ENCODE assay signal across 10 cellular contexts in genomic region chr9:70389642-70390266, GRCh38. TPM values are rescaled to one million over a fixed set of nuclear protein-coding genes. Genes with fewer than 3 reads are reported as not detected.
A peak's percentile ranks its signal among the peaks of the same experiment; 100 is the strongest.
DNase-seq lines count a peak whose midpoint lies in the region; FAIRE-seq and TF ChIP-seq lines count a peak whose summit lies in the region.
"Had no signal": no experiment of that assay in that cellular context is flagged by ENCODE, and none has a peak within 500 bp of the region (broad histone marks: within the 10 kb centered on the region; RNA-seq: fewer than 3 reads in every experiment).

No MANE protein-coding gene starts in this region.

- H3K4ac ChIP-seq in mesendoderm (ENCODE audit: low read depth, low read length), result no peak overlapping the region

- H3K23ac ChIP-seq in mesendoderm (ENCODE audit: low read length), result no peak overlapping the region

- POLR2A ChIA-PET in endothelial cell of umbilical vein (lab: Charles Lee), result no interaction called here

- no peak overlapping the region for H2BK120ac ChIP-seq in mesendoderm (ENCODE audit: low read depth, low read length)

- no CpG with 5 or more reads among the region's 10 CpGs for WGBS in mesendoderm (ENCODE audit: extremely low coverage, insufficient coverage, low lambda C conversion rate)

- no peaks in the 10 kb centered on the region for H3K27me3 Mint-ChIP-seq in glutamatergic neuron (ENCODE audit: unreplicated experiment)
- H3K27me3 Mint-ChIP-seq: naive B cell had no signal

- dilution Hi-C loops in endothelial cell of umbilical vein (cut with MboI; ENCODE audit: extremely low pct_ligation_motif_present, low sequenced_read_pairs), result no loop called here

- CTCF ChIA-PET in endothelial cell of umbilical vein (lab: Charles Lee), result interaction anchor here (1.7 to 4.3 kb wide), 9 partner anchors 10 to 213 kb away, joined by 3 to 26 read pairs (median 8); no protein-coding TSS in a partner anchor

- no peak overlapping the region for H2BK15ac ChIP-seq in mesendoderm (replicated peaks; ENCODE audit: low read depth)

- H3K4me3 ChIP-seq in endothelial cell of umbilical vein (replicated peaks in 1 of 3; ENCODE audit: insufficient read depth in 1 of 3, low read depth in 1 of 3, low read length in 3 of 3) (no peak overlapping the region), mesendoderm (ENCODE audit: low read length) (no peak overlapping the region), colonic mucosa (no peak overlapping the region)

- TF ChIP-seq CTCF in endothelial cell of umbilical vein (IDR thresholded peaks at IDR 0.05; ENCODE audit: extremely low read depth in 1 of 2, insufficient read depth in 1 of 2, low read depth in 1 of 2, low read length in 2 of 2) (no peak), glutamatergic neuron (IDR thresholded peaks at IDR 0.05; ENCODE audit: partially characterized antibody, unreplicated experiment) (no peak), colonic mucosa (IDR thresholded peaks at IDR 0.05) (no peak)

- H3K9me1 ChIP-seq in endothelial cell of umbilical vein (replicated peaks; ENCODE audit: control insufficient read depth, extremely low read depth, insufficient read depth, low read length), result no peaks in the 10 kb centered on the region

- H4K8ac ChIP-seq in mesendoderm (ENCODE audit: low read depth, low read length), result no peak overlapping the region

- no peaks in the 10 kb centered on the region for H3K27me3 ChIP-seq in endothelial cell of umbilical vein (ENCODE audit: control insufficient read depth in 2 of 2, insufficient read depth in 2 of 2, low read length in 2 of 2)
- H3K27me3 ChIP-seq in mesendoderm (ENCODE audit: insufficient read depth, low read length, poor library complexity), result no peaks in the 10 kb centered on the region
- H3K27me3 ChIP-seq in colonic mucosa, result no peaks in the 10 kb centered on the region

- H3K4me2 ChIP-seq in endothelial cell of umbilical vein (ENCODE audit: insufficient read depth, low read length), result peak overlapping the region; percentile 74
- H3K4me2 ChIP-seq in mesendoderm (ENCODE audit: low read length), result no peak overlapping the region

- H3K9ac ChIP-seq in endothelial cell of umbilical vein (replicated peaks; ENCODE audit: extremely low read depth, insufficient read depth, low read length) (no peak overlapping the region), mesendoderm (ENCODE audit: low read length) (no peak overlapping the region), colonic mucosa (ENCODE audit: low read depth in 2 of 2, low read length in 2 of 2) (no peak overlapping the region)

- H3K56ac ChIP-seq in mesendoderm (ENCODE audit: low read length), result no peak overlapping the region

- H4K5ac ChIP-seq in mesendoderm (ENCODE audit: low read length), result no peak overlapping the region

- H3K36me3 Mint-ChIP-seq in glutamatergic neuron (ENCODE audit: unreplicated experiment), result no peaks in the 10 kb centered on the region

- no peak overlapping the region for H2AK5ac ChIP-seq in mesendoderm (ENCODE audit: low read length)

- H3K18ac ChIP-seq in mesendoderm (ENCODE audit: low read length), result no peak overlapping the region

- BruUV-seq in endothelial cell of umbilical vein (replicated peaks; lab: Mats Ljungman, UMichigan), result no TSS peak

- in situ Hi-C loops in ACHN (cut with HindIII; ENCODE audit: low pct_ligation_motif_present, low pct_unique_long_range_greater_than_20kb, low sequenced_read_pairs), result no loop called here

- H3K79me1 ChIP-seq in mesendoderm (ENCODE audit: low read length), result no peaks in the 10 kb centered on the region

- peaks cover 32% of the 10 kb centered on the region for H3K4me1 ChIP-seq in endothelial cell of umbilical vein (ENCODE audit: control insufficient read depth, extremely low read depth, insufficient read depth, low read length)
- H3K4me1 ChIP-seq in mesendoderm (ENCODE audit: control insufficient read depth, low read depth, low read length), result no peaks in the 10 kb centered on the region
- H3K4me1 ChIP-seq in colonic mucosa, result peaks cover 7% of the 10 kb centered on the region

- no peak overlapping the region for H3K27ac ChIP-seq in endothelial cell of umbilical vein (ENCODE audit: insufficient read depth, low read depth, low read length)
- no peak overlapping the region for H3K27ac ChIP-seq in mesendoderm (ENCODE audit: low read depth, low read length)
- no peak overlapping the region for H3K27ac ChIP-seq in colonic mucosa

- no peak for FAIRE-seq in endothelial cell of umbilical vein (lab: Jason Lieb, UNC)

- intact Hi-C loops in endothelial cell of umbilical vein (cut with micrococcal nuclease) (loop anchor here (2.0 to 5.0 kb wide), 3 partner anchors 21 to 47 kb away; no protein-coding TSS in a partner anchor), colonic mucosa (cut with DNase I) (no loop called here)

- no peak for TF ChIP-seq POLR2A in endothelial cell of umbilical vein (IDR thresholded peaks at IDR 0.05; ENCODE audit: low read depth, low read length)

- H3K9me3 ChIP-seq in endothelial cell of umbilical vein (replicated peaks; ENCODE audit: control insufficient read depth, insufficient read depth, low read length) (no peaks in the 10 kb centered on the region), colonic mucosa (no peaks in the 10 kb centered on the region)

- H2BK5ac ChIP-seq in mesendoderm (ENCODE audit: low read length), result no peak overlapping the region

- no peak overlapping the region for H3K4me3 Mint-ChIP-seq in glutamatergic neuron (ENCODE audit: unreplicated experiment)
- H3K4me3 Mint-ChIP-seq: naive B cell had no signal

- H3K36me3 ChIP-seq in endothelial cell of umbilical vein (ENCODE audit: control insufficient read depth in 2 of 2, extremely low read depth in 1 of 2, insufficient read depth in 2 of 2, low read length in 2 of 2), result peaks cover 2 to 4% of the 10 kb centered on the region in 2 experiments
- no peaks in the 10 kb centered on the region for H3K36me3 ChIP-seq in mesendoderm (ENCODE audit: control insufficient read depth, insufficient read depth, low read length)
- no peaks in the 10 kb centered on the region for H3K36me3 ChIP-seq in colonic mucosa

- no peaks in the 10 kb centered on the region for H3K9me3 Mint-ChIP-seq in glutamatergic neuron (ENCODE audit: unreplicated experiment)
- H3K9me3 Mint-ChIP-seq: naive B cell had no signal

- H3K4me1 Mint-ChIP-seq in glutamatergic neuron (ENCODE audit: low read depth, unreplicated experiment), result no peaks in the 10 kb centered on the region

- H3K79me2 ChIP-seq in endothelial cell of umbilical vein (ENCODE audit: control insufficient read depth, insufficient read depth, low read length), result peaks cover 61% of the 10 kb centered on the region
- H3K79me2 ChIP-seq in mesendoderm (ENCODE audit: control insufficient read depth, insufficient read depth, low read length), result no peaks in the 10 kb centered on the region

- no peaks in the 10 kb centered on the region for H4K20me1 ChIP-seq in endothelial cell of umbilical vein (replicated peaks; ENCODE audit: control insufficient read depth, extremely low read depth, insufficient read depth, low read length)

- DNase-seq in ACHN (peak; percentile 6), SK-N-DZ (ENCODE audit: low spot score) (peak; percentile 24), endothelial cell of umbilical vein (ENCODE audit: low read depth, low spot score) (peak; percentile 44), mesendoderm (peak; percentile 48), DMS153 (lab: John Stamatoyannopoulos, UW) (no peak), glutamatergic neuron (no peak), SIG-M5 (lab: John Stamatoyannopoulos, UW) (no peak), colonic mucosa (no peak)
- DNase-seq: naive B cell, NCI-H2227 treated with DMSO at 0.1 percent for 48 hours had no signal

- no peak overlapping the region for H3K27ac Mint-ChIP-seq in glutamatergic neuron (ENCODE audit: unreplicated experiment)

- no peak overlapping the region for H2AFZ ChIP-seq in endothelial cell of umbilical vein (ENCODE audit: low read depth, low read length)

TF ChIP-seq in endothelial cell of umbilical vein, 7 proteins besides CTCF, POLR2A, EP300 and RAD21:
- no peak for TF ChIP-seq MAX (IDR thresholded peaks at IDR 0.05; ENCODE audit: insufficient read depth, insufficient read length)
- peak; percentile 7 for TF ChIP-seq FOS (IDR thresholded peaks at IDR 0.05; ENCODE audit: borderline replicate concordance, insufficient read depth, low read length)
- TF ChIP-seq JUN (IDR thresholded peaks at IDR 0.05; ENCODE audit: borderline replicate concordance, insufficient read depth, insufficient read length, low read depth), result no peak
- TF ChIP-seq POLR2AphosphoS5 (IDR thresholded peaks at IDR 0.05; ENCODE audit: insufficient read depth, low read depth, low read length), result no peak

RNA-seq across cellular contexts. Expression of gene KLF9, which starts 24.7 kb away (rescaled TPM):
- polyA plus RNA-seq in SK-N-DZ (2014; cell fraction: cytosol; rRNA removed), result 4.2 and 4.3 TPM in 2 replicates
- polyA plus RNA-seq in SK-N-DZ (2014; cell fraction: nucleus; rRNA removed), result 1.3 and 3.6 TPM in 2 replicates
- total RNA-seq in endothelial cell of umbilical vein, result 17.2 and 23.1 TPM in 2 replicates
- 6.6 and 7.3 TPM in 2 replicates for polyA plus RNA-seq in endothelial cell of umbilical vein
- 9.9 and 12.0 TPM in 2 replicates for polyA plus RNA-seq in endothelial cell of umbilical vein (2011; cell fraction: cytosol; rRNA removed)
- polyA plus RNA-seq in endothelial cell of umbilical vein (2011; cell fraction: nucleus; rRNA removed), result 13.0 and 15.9 TPM in 2 replicates
- polyA plus RNA-seq in endothelial cell of umbilical vein (2012), result 11.0 and 16.4 TPM in 2 replicates
- 10.0 and 12.9 TPM in 2 replicates for polyA minus RNA-seq in endothelial cell of umbilical vein
- 2.4 TPM for polyA minus RNA-seq in endothelial cell of umbilical vein (2011; cell fraction: cytosol; rRNA and poly(A)+ RNA removed)
- 20.2 and 29.8 TPM in 2 replicates for polyA minus RNA-seq in endothelial cell of umbilical vein (2011; cell fraction: nucleus; rRNA and poly(A)+ RNA removed)
- polyA plus RNA-seq in mesendoderm (2013, experiment 1 of 2), result 0.15 TPM
- polyA plus RNA-seq in mesendoderm (2013, experiment 2 of 2), result 0.17 TPM
- total RNA-seq in glutamatergic neuron (ENCODE audit: unreplicated experiment), result 0.25 TPM
- total RNA-seq in colonic mucosa, result 10 to 100 TPM; 13.5 to 18.8 TPM

Comparison
In these comparisons a context has a peak if more than half of its experiments do, and no peak if none do; other contexts are left out.
1. DNase-seq: peak in ACHN (single experiment), SK-N-DZ (single experiment), endothelial cell of umbilical vein (single experiment) and mesendoderm (single experiment); none in DMS153 (single experiment), glutamatergic neuron (single experiment), SIG-M5 (single experiment) and colonic mucosa (single experiment).
2. RNA of gene KLF9, which starts 24.7 kb away (total RNA-seq): 13.5 to 18.8 TPM in colonic mucosa and 17.2 to 23.1 TPM in endothelial cell of umbilical vein; 0.25 TPM in glutamatergic neuron (single experiment); every median in the first group is over 10 times any median in the second.